10 cellular contexts compared by ENCODE assay signal in genomic region chr15:63211549-63211948, GRCh38. TPM values are rescaled to one million over a fixed set of nuclear protein-coding genes. Genes with fewer than 3 reads are reported as not detected.
DNase-seq lines count a peak whose midpoint lies in the region; ATAC-seq and TF ChIP-seq lines count a peak whose summit lies in the region.
"Had no signal": no experiment of that assay in that cellular context is flagged by ENCODE, and none has a peak within 500 bp of the region (broad histone marks: within the 10 kb centered on the region; RNA-seq: fewer than 3 reads in every experiment).

No MANE protein-coding gene starts in this region.

- H3K9me3 Mint-ChIP-seq in Caco-2 (ENCODE audit: unreplicated experiment) (no peaks in the 10 kb centered on the region), naive B cell (no peaks in the 10 kb centered on the region)
- H3K9me3 Mint-ChIP-seq in activated naive CD8-positive, alpha-beta T cell (ENCODE audit: low read depth): no peaks in the 10 kb centered on the region

- CTCF ChIA-PET in Caco-2 (lab: Charles Lee): no interaction called here

- BruUV-seq in Caco-2 (replicated peaks; lab: Mats Ljungman, UMichigan): no TSS peak

- no peaks in the 10 kb centered on the region for H3K27me3 Mint-ChIP-seq in Caco-2 (ENCODE audit: insufficient read depth, unreplicated experiment)
- no peaks in the 10 kb centered on the region for H3K27me3 Mint-ChIP-seq in activated naive CD8-positive, alpha-beta T cell
- no peaks in the 10 kb centered on the region for H3K27me3 Mint-ChIP-seq in naive B cell

- ATAC-seq in naive B cell (ENCODE audit: low read depth in 2 of 2) (no peak), GM19455 (IDR thresholded peaks at IDR 0.05; ENCODE audit: unreplicated experiment) (no peak), HG03457 (IDR thresholded peaks at IDR 0.05; ENCODE audit: unreplicated experiment) (no peak)

- TF ChIP-seq CTCF in 22Rv1 (IDR thresholded peaks at IDR 0.05) (no peak), Caco-2 (IDR thresholded peaks at IDR 0.05; ENCODE audit: insufficient read depth in 1 of 2, low read depth in 1 of 2, low read length in 1 of 2, severe bottlenecking in 1 of 2, unreplicated experiment in 1 of 2) (no peak)

- H3K4me3 Mint-ChIP-seq in Caco-2 (ENCODE audit: unreplicated experiment) (no peak overlapping the region), naive B cell (peak overlapping the region in 2 of 8 donors; percentile 1 to 39)
- peak overlapping the region; percentile 82 for H3K4me3 Mint-ChIP-seq in activated naive CD8-positive, alpha-beta T cell

- H3K4me1 ChIP-seq in Caco-2: peaks cover 24% of the 10 kb centered on the region

- POLR2A ChIA-PET in Caco-2 (lab: Charles Lee): interaction anchor here (0.5 kb wide), 1 partner anchor 65 kb away, joined by 4 read pairs; no protein-coding TSS in a partner anchor

- peak overlapping the region; percentile 10; the same call in 1 of the 2 replicates for H3K27ac ChIP-seq in 22Rv1

- no peaks in the 10 kb centered on the region for H3K27me3 ChIP-seq in Caco-2 (replicated peaks; ENCODE audit: control insufficient read depth, insufficient read depth, low read length)

- H3K36me3 Mint-ChIP-seq in Caco-2 (ENCODE audit: insufficient read depth, unreplicated experiment) (peaks cover 4% of the 10 kb centered on the region), naive B cell (peaks cover 0 to 4% of the 10 kb centered on the region in 2 donors)
- H3K36me3 Mint-ChIP-seq in activated naive CD8-positive, alpha-beta T cell: peaks cover 33% of the 10 kb centered on the region

- H3K9me3 ChIP-seq in Caco-2: no peaks in the 10 kb centered on the region

- peak overlapping the region; percentile 65 for H3K27ac Mint-ChIP-seq in Caco-2 (ENCODE audit: unreplicated experiment)
- peak overlapping the region; percentile 99 for H3K27ac Mint-ChIP-seq in activated naive CD8-positive, alpha-beta T cell
- H3K27ac Mint-ChIP-seq in naive B cell: peak overlapping the region; percentile 14 to 82 (median 72)

- no peaks in the 10 kb centered on the region for H3K36me3 ChIP-seq in Caco-2 (ENCODE audit: control insufficient read depth, insufficient read depth, low read length)

- no peak for DNase-seq in Caco-2
- DNase-seq in naive B cell: no peak
- DNase-seq in UCSD-AML1 (lab: John Stamatoyannopoulos, UW; ENCODE audit: unreplicated experiment): no peak
- DNase-seq in NCI-H345 (lab: John Stamatoyannopoulos, UW): no peak
- DNase-seq: DMS 273 treated with DMSO at 0.1 percent for 48 hours, NCI-H2081 treated with DMSO at 0.1 percent for 48 hours had no signal

- H3K4me3 ChIP-seq in Caco-2 (ENCODE audit: low read depth, low read length): no peak overlapping the region

- intact Hi-C loops in Caco-2 (cut with micrococcal nuclease; ENCODE audit: unreplicated experiment): no loop called here

- H3K4me1 Mint-ChIP-seq in Caco-2 (ENCODE audit: low read depth, unreplicated experiment) (peaks cover 24% of the 10 kb centered on the region), naive B cell (peaks cover 57 to 78% (median 74%) of the 10 kb centered on the region in 3 donors)
- peaks cover 86% of the 10 kb centered on the region for H3K4me1 Mint-ChIP-seq in activated naive CD8-positive, alpha-beta T cell (ENCODE audit: low read depth)

RNA-seq across cellular contexts. Expression of gene RAB8B, which starts 22.1 kb away (rescaled TPM):
- total RNA-seq in Caco-2 (2022): 17.3 and 18.2 TPM in 2 replicates
- polyA plus RNA-seq in naive B cell (ENCODE audit: low read depth in 6 of 6): 10 to 100 TPM; 24.4 to 64.4 (median 58.6) TPM

RNA-seq across cellular contexts. Expression of gene RPS27L, which starts 54.3 kb away (rescaled TPM):
- total RNA-seq in Caco-2 (2022): 62.2 and 73.0 TPM in 2 replicates
- polyA plus RNA-seq in naive B cell (ENCODE audit: low read depth in 6 of 6): 100 to 1,000 TPM in 5 of 6 donors, 10 to 100 TPM in 1; 87.2 to 215 (median 166) TPM
